In the genomic region with DNA sequence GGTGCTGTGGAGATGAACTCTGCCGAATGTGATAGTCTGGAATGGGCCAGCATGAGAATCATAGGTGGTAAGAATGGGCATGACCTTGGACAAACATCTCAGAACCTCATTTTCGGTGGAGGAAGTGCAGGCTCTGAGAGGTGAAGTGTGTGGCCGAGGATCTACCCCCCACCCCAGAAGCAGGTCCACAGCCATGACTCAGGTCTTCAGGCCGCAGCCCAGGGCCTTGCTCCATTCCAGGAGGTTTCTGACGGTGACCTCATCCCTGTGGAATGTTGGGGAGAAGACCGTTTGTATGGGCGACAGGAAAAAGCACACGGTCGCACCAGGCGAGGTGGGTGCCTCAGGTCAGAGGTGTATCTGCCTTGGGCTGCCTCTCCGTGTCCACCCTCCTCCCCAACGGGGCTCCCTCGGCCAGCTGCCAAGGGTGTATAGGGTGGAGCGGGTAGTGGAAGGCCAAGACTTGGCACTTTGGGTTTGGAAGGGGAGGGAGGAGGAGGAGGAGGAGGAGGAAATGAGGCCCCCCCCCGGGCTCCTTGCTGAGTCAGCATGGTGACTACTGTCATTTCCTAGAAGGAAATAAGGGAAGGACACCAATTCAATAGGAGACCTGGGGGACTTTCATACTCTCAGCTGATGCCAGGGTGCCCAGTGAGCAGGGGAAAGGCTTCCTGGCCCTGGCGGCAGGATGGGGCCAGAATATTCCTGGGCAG, we compare ENCODE assay signal across 9 cellular contexts.
DNase-seq lines count a peak whose midpoint lies in the region; ATAC-seq, FAIRE-seq and TF ChIP-seq lines count a peak whose summit lies in the region.
"Had no signal": no experiment of that assay in that cellular context is flagged by ENCODE, and none has a peak within 500 bp of the region (broad histone marks: within the 10 kb centered on the region; RNA-seq: fewer than 3 reads in every experiment).

No MANE protein-coding gene starts in this region.

- H3K4me2 ChIP-seq in HCT116 (ENCODE audit: low read length) (peak overlapping the region; percentile 82), astrocyte (ENCODE audit: low read length) (peak overlapping the region; percentile 80), smooth muscle cell (peak overlapping the region; percentile 30)

- RAD21 ChIA-PET in HCT116 (lab: Charles Lee; ENCODE audit: low non-redundant PET in 1 of 2, low total read pairs in 2 of 2, uncharacterized antibody in 2 of 2, unreplicated experiment in 2 of 2), result no interaction called here

- peak overlapping the region; percentile 61 for H3K9ac ChIP-seq in HCT116 (ENCODE audit: low read length)
- H3K9ac ChIP-seq in astrocyte (ENCODE audit: low read length), result peak overlapping the region; percentile 66
- peak overlapping the region; percentile 9 for H3K9ac ChIP-seq in smooth muscle cell (ENCODE audit: low read depth)

- no peaks in the 10 kb centered on the region for H3F3A ChIP-seq in smooth muscle cell (ENCODE audit: low read depth)

- peaks cover 55% of the 10 kb centered on the region for H3K4me1 Mint-ChIP-seq in astrocyte (ENCODE audit: low read depth, unreplicated experiment)

- peak; percentile 94 for ATAC-seq in HCT116

- H3K27ac Mint-ChIP-seq in astrocyte (ENCODE audit: unreplicated experiment), result peak overlapping the region; percentile 100

- H3K4me1 ChIP-seq in HCT116 (ENCODE audit: control insufficient read depth in 1 of 2, insufficient read depth in 2 of 2, low read length in 2 of 2) (peaks cover 27 to 61% of the 10 kb centered on the region in 2 experiments), astrocyte (ENCODE audit: insufficient read depth, low read length) (peaks cover 58% of the 10 kb centered on the region), iPS DF 6.9 (ENCODE audit: control insufficient read depth, insufficient read depth, low read length) (peaks cover 4% of the 10 kb centered on the region), smooth muscle cell (ENCODE audit: low read depth) (peaks cover 4% of the 10 kb centered on the region)

- no TSS peak for BruUV-seq in HCT116 (replicated peaks; lab: Mats Ljungman, UMichigan)

- peak overlapping the region; percentile 16 for H3K4me3 Mint-ChIP-seq in astrocyte (ENCODE audit: unreplicated experiment)

- H3K4me3 ChIP-seq in HCT116 (replicated peaks in 1 of 2; ENCODE audit: low read depth in 1 of 2, low read length in 2 of 2) (peak overlapping the region; percentile 27 to 41), astrocyte (ENCODE audit: insufficient read depth, low read depth, low read length) (no peak overlapping the region), iPS DF 6.9 (ENCODE audit: low read length) (no peak overlapping the region), smooth muscle cell (no peak overlapping the region)

- H3K27me3 Mint-ChIP-seq in astrocyte (ENCODE audit: low read depth, unreplicated experiment), result no peaks in the 10 kb centered on the region

- H3K36me3 ChIP-seq in HCT116 (ENCODE audit: control insufficient read depth in 1 of 2, insufficient read depth in 2 of 2, low read length in 2 of 2) (no peaks in the 10 kb centered on the region), astrocyte (ENCODE audit: insufficient read depth, low read length) (no peaks in the 10 kb centered on the region), iPS DF 6.9 (ENCODE audit: control insufficient read depth, insufficient read depth, low read length) (no peaks in the 10 kb centered on the region), smooth muscle cell (ENCODE audit: low read depth) (no peaks in the 10 kb centered on the region)

- peak; percentile 76 for FAIRE-seq in astrocyte (lab: Jason Lieb, UNC)

- H3K9me2 ChIP-seq in HCT116 (ENCODE audit: insufficient read depth), result no peaks in the 10 kb centered on the region

- H3K9me3 Mint-ChIP-seq in astrocyte (ENCODE audit: unreplicated experiment), result no peaks in the 10 kb centered on the region

- no CpG with 5 or more reads among the region's 16 CpGs for WGBS in iPS DF 6.9 (ENCODE audit: insufficient coverage, insufficient read length)
- 31% methylated on average over 16 of the region's 16 CpGs for WGBS in smooth muscle cell (ENCODE audit: low lambda C conversion rate)

- no peaks in the 10 kb centered on the region for H3K9me3 ChIP-seq in HCT116 (ENCODE audit: control insufficient read depth in 1 of 2, insufficient read depth in 1 of 2, low read depth in 1 of 2, low read length in 2 of 2)
- no peaks in the 10 kb centered on the region for H3K9me3 ChIP-seq in astrocyte (ENCODE audit: insufficient read depth, low read depth, low read length)
- H3K9me3 ChIP-seq in iPS DF 6.9 (ENCODE audit: control insufficient read depth, insufficient read depth, low read length), result no peaks in the 10 kb centered on the region
- H3K9me3 ChIP-seq in smooth muscle cell (replicated peaks; ENCODE audit: low read depth), result no peaks in the 10 kb centered on the region

- CTCF ChIA-PET in HCT116 (lab: Charles Lee), result no interaction called here

- H2AFZ ChIP-seq in HCT116 (ENCODE audit: low read depth, low read length, poor library complexity, severe bottlenecking) (peak overlapping the region; percentile 59), astrocyte (ENCODE audit: low read depth, low read length) (peak overlapping the region; percentile 63), smooth muscle cell (ENCODE audit: low read depth) (no peak overlapping the region)

- H3K27ac ChIP-seq in HCT116 (ENCODE audit: low read depth, low read length), result peak overlapping the region; percentile 57
- H3K27ac ChIP-seq in astrocyte (ENCODE audit: low read depth, low read length), result peak overlapping the region; percentile 86
- no peak overlapping the region for H3K27ac ChIP-seq in iPS DF 6.9 (ENCODE audit: low read length)
- peak overlapping the region; percentile 30 for H3K27ac ChIP-seq in smooth muscle cell (ENCODE audit: low read depth)

- no peaks in the 10 kb centered on the region for H3K79me2 ChIP-seq in HCT116 (ENCODE audit: insufficient read depth, low read length)
- no peaks in the 10 kb centered on the region for H3K79me2 ChIP-seq in astrocyte (ENCODE audit: insufficient read depth, low read length)
- H3K79me2 ChIP-seq in smooth muscle cell (ENCODE audit: low read depth), result no peaks in the 10 kb centered on the region

- no peak for TF ChIP-seq POLR2A in HCT116 (IDR thresholded peaks at IDR 0.05; ENCODE audit: borderline replicate concordance, extremely low read depth, insufficient read depth, insufficient read length)

- H4K20me1 ChIP-seq in HCT116 (ENCODE audit: insufficient read depth) (no peaks in the 10 kb centered on the region), astrocyte (ENCODE audit: insufficient read depth, low read length) (no peaks in the 10 kb centered on the region), smooth muscle cell (ENCODE audit: low read depth) (no peaks in the 10 kb centered on the region)

- POLR2A ChIA-PET in HCT116 (lab: Charles Lee), result no interaction called here

- H3K27me3 ChIP-seq in HCT116 (ENCODE audit: insufficient read depth, low read length) (no peaks in the 10 kb centered on the region), astrocyte (ENCODE audit: insufficient read depth, low read length) (no peaks in the 10 kb centered on the region), iPS DF 6.9 (ENCODE audit: control insufficient read depth, insufficient read depth, low read length) (no peaks in the 10 kb centered on the region), smooth muscle cell (ENCODE audit: low read depth) (no peaks in the 10 kb centered on the region)

- H3K36me3 Mint-ChIP-seq in astrocyte (ENCODE audit: low read depth, unreplicated experiment), result peaks cover 2% of the 10 kb centered on the region

- intact Hi-C loops in HCT116 (cut with micrococcal nuclease), result no loop called here

- no peak for TF ChIP-seq RAD21 in HCT116 (IDR thresholded peaks at IDR 0.05; ENCODE audit: low read depth)

- TF ChIP-seq CTCF in HCT116 (IDR thresholded peaks at IDR 0.05 in 2 of 3, conservative IDR thresholded peaks at IDR 0.05 in 1 of 3; ENCODE audit: borderline replicate concordance in 1 of 3, insufficient read depth in 1 of 3, low read depth in 2 of 3, low read length in 2 of 3) (no peak), astrocyte (IDR thresholded peaks at IDR 0.05; ENCODE audit: insufficient read depth, low read depth, low read length) (no peak), smooth muscle cell (IDR thresholded peaks at IDR 0.05; ENCODE audit: borderline replicate concordance, insufficient read depth, poor library complexity, severe bottlenecking) (no peak)

- in situ Hi-C loops in G401 (cut with HindIII; ENCODE audit: low sequenced_read_pairs), result no loop called here

- peak; percentile 92 for DNase-seq in HCT116 (ENCODE audit: low read depth, low spot score)
- peak; percentile 96 for DNase-seq in astrocyte (ENCODE audit: low read depth)
- peak; percentile 78 for DNase-seq in iPS DF 6.9 (ENCODE audit: low read depth, low spot score)
- no peak for DNase-seq in smooth muscle cell (lab: John Stamatoyannopoulos, UW; ENCODE audit: unreplicated experiment)
- no peak for DNase-seq in NK-92 (lab: John Stamatoyannopoulos, UW; ENCODE audit: unreplicated experiment)
- no peak for DNase-seq in hippocampal formation (lab: John Stamatoyannopoulos, UW)
- DNase-seq in G401 (ENCODE audit: low spot score), result no peak
- no peak for DNase-seq in NCI-H524 (lab: John Stamatoyannopoulos, UW)
- DNase-seq: T-helper 9 cell had no signal

TF ChIP-seq in HCT116, 20 proteins besides CTCF, POLR2A, EP300 and RAD21 (continues in another document):
- TF ChIP-seq JUND (IDR thresholded peaks at IDR 0.05), result peak; percentile 99
- TF ChIP-seq CEBPB (IDR thresholded peaks at IDR 0.05; ENCODE audit: low read depth), result peak; percentile 9; the same call in 1 of the 2 replicates
- no peak for TF ChIP-seq SIN3A (IDR thresholded peaks at IDR 0.05; ENCODE audit: low read depth)
- peak; percentile 47; the same call in 1 of the 2 replicates for TF ChIP-seq POLR2AphosphoS5 (IDR thresholded peaks at IDR 0.05; ENCODE audit: low read depth, low read length)
- peak; percentile 85 for TF ChIP-seq SP1 (IDR thresholded peaks at IDR 0.05; ENCODE audit: low read depth)
- peak; percentile 92 for TF ChIP-seq FOSL1 (IDR thresholded peaks at IDR 0.05; ENCODE audit: low read depth)
- no peak for TF ChIP-seq ELF1 (IDR thresholded peaks at IDR 0.05; ENCODE audit: borderline replicate concordance, low read depth)
- TF ChIP-seq YY1 (IDR thresholded peaks at IDR 0.05; ENCODE audit: extremely low read depth, insufficient replicate concordance, low read depth, low read length), result peak; percentile 46
- TF ChIP-seq SRF (IDR thresholded peaks at IDR 0.05; ENCODE audit: low read depth), result no peak

Comparison
In these comparisons a context has a peak if more than half of its experiments do, and no peak if none do; other contexts are left out.
1. DNase-seq: peak in HCT116 (single experiment), astrocyte (single experiment) and iPS DF 6.9 (single experiment); none in smooth muscle cell (single experiment), NK-92 (single experiment), hippocampal formation (0 of 2), G401 (single experiment) and NCI-H524 (0 of 2).
2. H3K4me2 ChIP-seq: peak in every context shown above with its lines; median percentile 82 in HCT116; 80 in astrocyte; 30 in smooth muscle cell.
3. H3K4me3 ChIP-seq: peak in HCT116 (2 of 2); none in astrocyte (single experiment), iPS DF 6.9 (single experiment) and smooth muscle cell (single experiment).
4. H3K9ac ChIP-seq: peak in every context shown above with its lines; median percentile 66 in astrocyte; 61 in HCT116; 9 in smooth muscle cell.